10 cellular contexts compared by ENCODE assay signal in genomic region chr2:119255760-119256573, GRCh38. TPM values are rescaled to one million over a fixed set of nuclear protein-coding genes. Genes with fewer than 3 reads are reported as not detected.
DNase-seq lines count a peak whose midpoint lies in the region; ATAC-seq and TF ChIP-seq lines count a peak whose summit lies in the region.
"Had no signal": no experiment of that assay in that cellular context is flagged by ENCODE, and none has a peak within 500 bp of the region (broad histone marks: within the 10 kb centered on the region; RNA-seq: fewer than 3 reads in every experiment).

No MANE protein-coding gene starts in this region.

- peak overlapping the region; percentile 8; the same call in 1 of the 2 replicates for H2AFZ ChIP-seq in GM23248

- H3K27me3 ChIP-seq in GM23248 (replicated peaks; ENCODE audit: insufficient read depth) (no peaks in the 10 kb centered on the region), gastroesophageal sphincter (no peaks in the 10 kb centered on the region)

- peaks cover 62% of the 10 kb centered on the region for H3F3A ChIP-seq in GM23248 (ENCODE audit: insufficient read depth)

- peak overlapping the region; percentile 29 for H3K4me3 Mint-ChIP-seq in osteocyte (ENCODE audit: unreplicated experiment)
- H3K4me3 Mint-ChIP-seq: activated CD8-positive, alpha-beta T cell treated with anti-CD3 and anti-CD28 coated beads, Interleukin-2, amount 10 ng/mL, durations not matched to agents 7 days and 5 days had no signal

- no peaks in the 10 kb centered on the region for H3K9me3 Mint-ChIP-seq in osteocyte (ENCODE audit: unreplicated experiment)

- in situ Hi-C loops in GM23248 (cut with MboI) = no loop called here

- H3K4me3 ChIP-seq in GM23248 = no peak overlapping the region
- H3K4me3 ChIP-seq in gastroesophageal sphincter = no peak overlapping the region

- no peak for TF ChIP-seq CTCF in osteocyte (IDR thresholded peaks at IDR 0.05)
- no peak for TF ChIP-seq CTCF in gastroesophageal sphincter (IDR thresholded peaks at IDR 0.05)

- H3K27ac Mint-ChIP-seq in osteocyte (ENCODE audit: unreplicated experiment) = peak overlapping the region; percentile 94
- H3K27ac Mint-ChIP-seq: activated CD8-positive, alpha-beta T cell treated with anti-CD3 and anti-CD28 coated beads, Interleukin-2, amount 10 ng/mL, durations not matched to agents 7 days and 5 days had no signal

- WGBS in GM23248 (ENCODE audit: low coverage in 1 of 2, low lambda C conversion rate in 2 of 2, missing lambda C conversion rate in 2 of 2), 2 experiments = 20% methylated on average over 12 of the region's 12 CpGs
- 37 to 56% methylated on average over 3 to 11 of the region's 12 CpGs for WGBS in gastroesophageal sphincter (ENCODE audit: low coverage in 1 of 2), 2 donors

- H3K9me3 ChIP-seq in GM23248 (ENCODE audit: low read depth) = no peaks in the 10 kb centered on the region
- no peaks in the 10 kb centered on the region for H3K9me3 ChIP-seq in gastroesophageal sphincter

- ATAC-seq in esophagus mucosa (peak; percentile 45), gastroesophageal sphincter (no peak), HG02970 (IDR thresholded peaks at IDR 0.05; ENCODE audit: low FRiP score, unreplicated experiment) (no peak)
- ATAC-seq: activated CD8-positive, alpha-beta T cell treated with anti-CD3 and anti-CD28 coated beads, Interleukin-2, amount 10 ng/mL, durations not matched to agents 7 days and 5 days had no signal

- H3K27ac ChIP-seq in GM23248 = peak overlapping the region; percentile 67
- no peak overlapping the region for H3K27ac ChIP-seq in gastroesophageal sphincter
- H3K27ac ChIP-seq: KMS-11 had no signal

- peaks cover 75% of the 10 kb centered on the region for H3K4me1 Mint-ChIP-seq in osteocyte (ENCODE audit: unreplicated experiment)

- H3K27me3 Mint-ChIP-seq in osteocyte (ENCODE audit: unreplicated experiment) = no peaks in the 10 kb centered on the region

- H3K36me3 ChIP-seq in GM23248 (ENCODE audit: low read depth) (no peaks in the 10 kb centered on the region), gastroesophageal sphincter (peaks cover 0 to 5% of the 10 kb centered on the region in 2 donors)

- H3K4me1 ChIP-seq in GM23248 (ENCODE audit: insufficient read depth) (peaks cover 63% of the 10 kb centered on the region), gastroesophageal sphincter (peaks cover 0 to 11% (median 0%) of the 10 kb centered on the region in 3 donors)

- no peaks in the 10 kb centered on the region for H4K20me1 ChIP-seq in GM23248 (ENCODE audit: insufficient read depth)

- H3K79me2 ChIP-seq in GM23248 (ENCODE audit: insufficient read depth) = no peaks in the 10 kb centered on the region

- no peak for TF ChIP-seq EP300 in gastroesophageal sphincter (IDR thresholded peaks at IDR 0.05)

- no peak for TF ChIP-seq POLR2A in gastroesophageal sphincter (IDR thresholded peaks at IDR 0.05)

- H3K9ac ChIP-seq in GM23248 = peak overlapping the region; percentile 44; the same call in 1 of the 2 replicates
- H3K9ac ChIP-seq: KMS-11 had no signal

- no peaks in the 10 kb centered on the region for H3K36me3 Mint-ChIP-seq in osteocyte (ENCODE audit: unreplicated experiment)

- H3K4me2 ChIP-seq in GM23248 (ENCODE audit: unreplicated experiment) = peak overlapping the region; percentile 12
- H3K4me2 ChIP-seq: KMS-11 had no signal

- DNase-seq in GM23248 = peak; percentile 93
- DNase-seq in osteocyte (ENCODE audit: extremely low spot score, unreplicated experiment) = no peak
- no peak for DNase-seq in KG1 (lab: John Stamatoyannopoulos, UW)
- DNase-seq in NCI-H446 (lab: John Stamatoyannopoulos, UW) = no peak
- DNase-seq: activated CD8-positive, alpha-beta T cell treated with anti-CD3 and anti-CD28 coated beads, Interleukin-2, amount 10 ng/mL, durations not matched to agents 7 days and 5 days had no signal

- H3K9me2 ChIP-seq in GM23248 (ENCODE audit: insufficient read depth) = no peaks in the 10 kb centered on the region

TF ChIP-seq in PFSK-1, 5 proteins besides CTCF, POLR2A, EP300 and RAD21:
- TF ChIP-seq FOXP2 (optimal IDR thresholded peaks at IDR 0.05; ENCODE audit: borderline replicate concordance, extremely low read depth, extremely low read length, insufficient read depth) (peak; percentile 91), POLR2AphosphoS5 (IDR thresholded peaks at IDR 0.05; ENCODE audit: low read depth, low read length) (no peak), REST (IDR thresholded peaks at IDR 0.05; ENCODE audit: insufficient read depth in 1 of 2, low read depth in 2 of 2, low read length in 2 of 2) (0 out of 4 replicates have a peak, but pooled peaks of 1 of the 2 experiments have one; percentile 31), TAF1 (IDR thresholded peaks at IDR 0.05; ENCODE audit: borderline replicate concordance, insufficient read depth, low read length) (no peak), SIN3A (IDR thresholded peaks at IDR 0.05; ENCODE audit: borderline replicate concordance, insufficient read depth, low read length) (peak; percentile 60; the same call in 1 of the 2 replicates)

RNA-seq across cellular contexts. Expression of gene STEAP3, which starts 32.3 kb away (rescaled TPM):
- 29.5 and 30.5 TPM in 2 replicates for total RNA-seq in GM23248 (2014; rRNA removed; shearing (Covaris generic))
- polyA plus RNA-seq in GM23248 (2016; fragmentation: Nextera tagmentation; extraction: Ambion mirVana) = 31.3 and 33.8 TPM in 2 replicates
- polyA plus RNA-seq in PFSK-1 (2012; ENCODE audit: insufficient read length, low read depth) = 31.1 TPM
- total RNA-seq in esophagus mucosa = 11.6 TPM
- total RNA-seq in osteocyte = 19.3 and 22.7 TPM in 2 replicates
- 10 to 100 TPM in 1 of 4 donors, 1 to 10 TPM in 3; 2.0 to 10.6 (median 4.6) TPM for total RNA-seq in gastroesophageal sphincter
